Comparison of ENCODE assay signal across 17 cellular contexts in genomic region chr18:40937386-40937785, GRCh38.
DNase-seq lines count a peak whose midpoint lies in the region; ATAC-seq, FAIRE-seq and TF ChIP-seq lines count a peak whose summit lies in the region.
"Had no signal": no experiment of that assay in that cellular context is flagged by ENCODE, and none has a peak within 500 bp of the region (broad histone marks: within the 10 kb centered on the region; RNA-seq: fewer than 3 reads in every experiment).

No MANE protein-coding gene starts in this region.

- H3K4ac ChIP-seq in IMR-90 (ENCODE audit: low read depth, low read length), result no peak overlapping the region

- H3K14ac ChIP-seq in IMR-90 (replicated peaks; ENCODE audit: low read depth, low read length), result no peak overlapping the region

- no peak overlapping the region for H3K27ac Mint-ChIP-seq in T-helper 17 cell
- H3K27ac Mint-ChIP-seq: B cell; CD8-positive, alpha-beta T cell had no signal

- H3K27ac ChIP-seq in IMR-90 (ENCODE audit: insufficient read depth, low read length) (no peak overlapping the region), caudate nucleus (ENCODE audit: low read depth, low read length) (no peak overlapping the region)
- H3K27ac ChIP-seq: BLaER1 treated with 17β-estradiol and CSF1 and Interleukin-3, amounts not matched to agents 10 nM and 100 nM had no signal

- no peak overlapping the region for H4K5ac ChIP-seq in IMR-90 (ENCODE audit: low read depth, low read length)

- no peak overlapping the region for H4K91ac ChIP-seq in IMR-90 (ENCODE audit: insufficient read depth, low read depth, low read length)

- TF ChIP-seq CTCF in IMR-90 (conservative IDR thresholded peaks at IDR 0.05; ENCODE audit: low read depth, low read length), result no peak
- TF ChIP-seq CTCF in bronchial epithelial cell (IDR thresholded peaks at IDR 0.05; ENCODE audit: insufficient read depth, low read length, severe bottlenecking), result no peak
- no peak for TF ChIP-seq CTCF in fibroblast of pulmonary artery (IDR thresholded peaks at IDR 0.05; ENCODE audit: low read length, missing control alignments)

- no peaks in the 10 kb centered on the region for H3K4me1 Mint-ChIP-seq in T-helper 17 cell
- H3K4me1 Mint-ChIP-seq: B cell had no signal

- H3K4me2 ChIP-seq in IMR-90 (ENCODE audit: low read depth, low read length), result no peak overlapping the region
- H3K4me2 ChIP-seq: BLaER1 treated with 17β-estradiol and CSF1 and Interleukin-3, amounts not matched to agents 10 nM and 100 nM had no signal

- H2BK120ac ChIP-seq in IMR-90 (ENCODE audit: low read depth, low read length), result no peak overlapping the region

- WGBS in IMR-90 (ENCODE audit: extremely low coverage in 2 of 2, insufficient read length in 1 of 2), 2 experiments, result no CpG with 5 or more reads among the region's 2 CpGs

- no peaks in the 10 kb centered on the region for H3K9me1 ChIP-seq in IMR-90 (ENCODE audit: insufficient read depth, low read length)

- no peak for TF ChIP-seq POLR2A in IMR-90 (IDR thresholded peaks at IDR 0.05; ENCODE audit: low read depth, low read length)

- no peak for FAIRE-seq in bronchial epithelial cell (lab: Jason Lieb, UNC)
- FAIRE-seq: GM12878 had no signal

- CTCF ChIA-PET in IMR-90 (lab: Yijun Ruan, JAX), result no interaction called here

- H4K8ac ChIP-seq in IMR-90 (ENCODE audit: low read depth in 2 of 2, low read length in 2 of 2), result no peak overlapping the region

- H2AK5ac ChIP-seq in IMR-90 (ENCODE audit: low read depth, low read length), result no peak overlapping the region

- no TSS peak for BruUV-seq in IMR-90 (replicated peaks; lab: Mats Ljungman, UMichigan)

- H3K4me1 ChIP-seq in IMR-90 (ENCODE audit: control insufficient read depth, insufficient read depth, low read length), result no peaks in the 10 kb centered on the region
- H3K4me1 ChIP-seq: BLaER1 treated with 17β-estradiol and CSF1 and Interleukin-3, amounts not matched to agents 10 nM and 100 nM had no signal

- in situ Hi-C loops in IMR-90 (cut with MboI; ENCODE audit: low sequenced_read_pairs), result no loop called here

- POLR2A ChIA-PET in IMR-90 (lab: Charles Lee; ENCODE audit: unreplicated experiment), result interaction anchor here (0.7 kb wide), 1 partner anchor 711 kb away, joined by 10 read pairs; no protein-coding TSS in a partner anchor

- TF ChIP-seq RAD21 in IMR-90 (IDR thresholded peaks at IDR 0.05; ENCODE audit: low read length), result no peak

- H2AK9ac ChIP-seq in IMR-90 (replicated peaks; ENCODE audit: low read depth, low read length, poor library complexity), result no peak overlapping the region

- H2AFZ ChIP-seq in IMR-90 (replicated peaks; ENCODE audit: low read length, poor library complexity), result no peak overlapping the region

- H3K36me3 ChIP-seq in IMR-90 (ENCODE audit: control insufficient read depth, insufficient read depth, low read length), result no peaks in the 10 kb centered on the region
- H3K36me3 ChIP-seq in bronchial epithelial cell (ENCODE audit: control insufficient read depth, insufficient read depth, low read length), result no peaks in the 10 kb centered on the region
- H3K36me3 ChIP-seq: BLaER1 treated with 17β-estradiol and CSF1 and Interleukin-3, amounts not matched to agents 10 nM and 100 nM had no signal

- intact Hi-C loops in IMR-90 (cut with micrococcal nuclease), result no loop called here

- no peak overlapping the region for H3K18ac ChIP-seq in IMR-90 (ENCODE audit: low read depth, low read length)

- H3K56ac ChIP-seq in IMR-90 (ENCODE audit: extremely low read depth, insufficient read depth, low read length), result no peak overlapping the region

- DNase-seq in IMR-90, result peak; percentile 14
- peak; percentile 22 for DNase-seq in bronchial epithelial cell (ENCODE audit: low read depth)
- peak; percentile 29 for DNase-seq in fibroblast of pulmonary artery (ENCODE audit: low read depth)
- no peak for DNase-seq in mesenteric fat pad (ENCODE audit: low spot score)
- no peak for DNase-seq in GM03348 (ENCODE audit: low spot score)
- DNase-seq in T-helper 17 cell, result no peak
- no peak for DNase-seq in caudate nucleus (lab: John Stamatoyannopoulos, UW)
- DNase-seq: 8988T; Calu3; CD8-positive, alpha-beta T cell; DMS79 treated with DMSO at 0.1 percent for 48 hours; GF-D8; GOT3; H7 had no signal

- no peak overlapping the region for H2BK15ac ChIP-seq in IMR-90 (ENCODE audit: low read depth, low read length)

- no peak overlapping the region for H2BK20ac ChIP-seq in IMR-90 (ENCODE audit: low read depth, low read length)

- ATAC-seq in IMR-90 (ENCODE audit: low read depth), result no peak
- no peak for ATAC-seq in T-helper 17 cell
- ATAC-seq: CD8-positive, alpha-beta T cell; GM12878 had no signal

- no peak overlapping the region for H3K23ac ChIP-seq in IMR-90 (ENCODE audit: low read depth, low read length)

- no peaks in the 10 kb centered on the region for H3K27me3 ChIP-seq in IMR-90 (ENCODE audit: control insufficient read depth, insufficient read depth, low read length)
- no peaks in the 10 kb centered on the region for H3K27me3 ChIP-seq in bronchial epithelial cell (ENCODE audit: control insufficient read depth, insufficient read depth, low read length)
- H3K27me3 ChIP-seq: BLaER1 treated with 17β-estradiol and CSF1 and Interleukin-3, amounts not matched to agents 10 nM and 100 nM had no signal

- H3K4me3 ChIP-seq in IMR-90 (ENCODE audit: insufficient read depth, low read depth, low read length) (no peak overlapping the region), bronchial epithelial cell (ENCODE audit: low read depth, low read length) (no peak overlapping the region), fibroblast of pulmonary artery (replicated peaks; ENCODE audit: low read depth, low read length) (no peak overlapping the region)
- H3K4me3 ChIP-seq: BLaER1 treated with 17β-estradiol and CSF1 and Interleukin-3, amounts not matched to agents 10 nM and 100 nM; GM12878 had no signal

- no peak overlapping the region for H3K9ac ChIP-seq in IMR-90 (ENCODE audit: low read depth, low read length)
- H3K9ac ChIP-seq: BLaER1 treated with 17β-estradiol and CSF1 and Interleukin-3, amounts not matched to agents 10 nM and 100 nM had no signal

- dilution Hi-C loops in IMR-90 (cut with HindIII; ENCODE audit: low sequenced_read_pairs, unreplicated experiment), result no loop called here

- no peaks in the 10 kb centered on the region for H4K20me1 ChIP-seq in IMR-90 (ENCODE audit: insufficient read depth, low read length)
- H4K20me1 ChIP-seq: BLaER1 treated with 17β-estradiol and CSF1 and Interleukin-3, amounts not matched to agents 10 nM and 100 nM had no signal

- H3K27me3 Mint-ChIP-seq in T-helper 17 cell, result no peaks in the 10 kb centered on the region
- H3K27me3 Mint-ChIP-seq: B cell had no signal

- H3K79me1 ChIP-seq in IMR-90 (ENCODE audit: low read depth in 1 of 2, low read length in 2 of 2), result no peaks in the 10 kb centered on the region

- H3K4me3 Mint-ChIP-seq in T-helper 17 cell, result no peak overlapping the region
- H3K4me3 Mint-ChIP-seq: B cell; CD8-positive, alpha-beta T cell had no signal

- no peaks in the 10 kb centered on the region for H3K36me3 Mint-ChIP-seq in T-helper 17 cell (ENCODE audit: low read depth)
- H3K36me3 Mint-ChIP-seq: CD8-positive, alpha-beta T cell had no signal

- H2BK5ac ChIP-seq in IMR-90 (ENCODE audit: low read depth, low read length, poor library complexity, severe bottlenecking), result no peak overlapping the region

- H3K9me3 ChIP-seq in IMR-90 (ENCODE audit: control insufficient read depth, insufficient read depth, low read length) (no peaks in the 10 kb centered on the region), T-helper 17 cell (ENCODE audit: control insufficient read depth, low read length, poor library complexity, severe bottlenecking) (no peaks in the 10 kb centered on the region)
- H3K9me3 ChIP-seq: BLaER1 treated with 17β-estradiol and CSF1 and Interleukin-3, amounts not matched to agents 10 nM and 100 nM had no signal

TF ChIP-seq in IMR-90, 13 proteins besides CTCF, POLR2A, EP300 and RAD21:
- TF ChIP-seq BHLHE40 (IDR thresholded peaks at IDR 0.05; ENCODE audit: low read depth, low read length) (no peak), USF2 (IDR thresholded peaks at IDR 0.05; ENCODE audit: low read depth, low read length) (no peak), MAFK (IDR thresholded peaks at IDR 0.05; ENCODE audit: low read depth, low read length) (no peak), MXI1 (IDR thresholded peaks at IDR 0.05; ENCODE audit: borderline replicate concordance, low read depth, low read length) (no peak), CEBPB (IDR thresholded peaks at IDR 0.05; ENCODE audit: low read depth, low read length) (no peak), FOS (IDR thresholded peaks at IDR 0.05; ENCODE audit: low read depth, low read length) (no peak), RCOR1 (IDR thresholded peaks at IDR 0.05; ENCODE audit: insufficient replicate concordance, low read length) (no peak), CHD1 (IDR thresholded peaks at IDR 0.05; ENCODE audit: low read depth, low read length) (no peak), SMC3 (IDR thresholded peaks at IDR 0.05; ENCODE audit: low read depth, low read length) (no peak), MAZ (IDR thresholded peaks at IDR 0.05; ENCODE audit: borderline replicate concordance, low read depth, low read length) (no peak), ELK1 (IDR thresholded peaks at IDR 0.05; ENCODE audit: borderline replicate concordance, low read depth, low read length) (no peak), NFE2L2 (IDR thresholded peaks at IDR 0.05; ENCODE audit: low read depth, low read length) (no peak)

Comparison
In these comparisons a context has a peak if more than half of its experiments do, and no peak if none do; other contexts are left out.
1. DNase-seq: peak in IMR-90 (single experiment), bronchial epithelial cell (single experiment) and fibroblast of pulmonary artery (single experiment); none in mesenteric fat pad (single experiment), GM03348 (single experiment), T-helper 17 cell (0 of 3) and caudate nucleus (0 of 61).